ENCODE assay signal across 8 cellular contexts in genomic region chr3:187737401-187738088, GRCh38. TPM values are rescaled to one million over a fixed set of nuclear protein-coding genes. Genes with fewer than 3 reads are reported as not detected.
A peak's percentile ranks its signal among the peaks of the same experiment; 100 is the strongest.
DNase-seq lines count a peak whose midpoint lies in the region; ATAC-seq and TF ChIP-seq lines count a peak whose summit lies in the region.

No MANE protein-coding gene starts in this region.

- peaks cover 55% of the 10 kb centered on the region for H3K4me1 ChIP-seq in CD4-positive, CD25-positive, alpha-beta regulatory T cell (ENCODE audit: control insufficient read depth, insufficient read depth, low read length, poor library complexity, severe bottlenecking)
- peaks cover 63% of the 10 kb centered on the region for H3K4me1 ChIP-seq in mononuclear cell (ENCODE audit: insufficient read depth, low read length)

- peak; percentile 20 to 61 (median 24) for DNase-seq in CD4-positive, CD25-positive, alpha-beta regulatory T cell
- DNase-seq in LoVo (ENCODE audit: low spot score) (peak; percentile 50), activated T-cell treated with anti-CD3 and anti-CD28 coated beads for 1 hour (ENCODE audit: low read depth) (peak; percentile 25), epithelial cell of proximal tubule (ENCODE audit: low read depth) (no peak), NCI-H146 (lab: John Stamatoyannopoulos, UW) (no peak), NCI-H1694 (lab: John Stamatoyannopoulos, UW) (no peak)
- peak; percentile 72 for DNase-seq in stimulated activated naive CD8-positive, alpha-beta T cell treated with anti-CD3 and anti-CD28 coated beads, Interleukin-15, Interleukin-2, amounts not matched to agents 100 U/mL and 50 U/mL, for 24 hours

- peak overlapping the region; percentile 97 for H3K4me3 ChIP-seq in CD4-positive, CD25-positive, alpha-beta regulatory T cell (ENCODE audit: low read depth, low read length)
- H3K4me3 ChIP-seq in epithelial cell of proximal tubule (ENCODE audit: low read depth, low read length) (peak overlapping the region; percentile 74), mononuclear cell (ENCODE audit: low read length) (peak overlapping the region; percentile 100)

- H3K4me3 Mint-ChIP-seq in CD4-positive, CD25-positive, alpha-beta regulatory T cell, result peak overlapping the region; percentile 95 to 98 (median 97)

- no peak for ATAC-seq in CD4-positive, CD25-positive, alpha-beta regulatory T cell (ENCODE audit: low read depth in 2 of 2)
- peak; percentile 6 for ATAC-seq in stimulated activated naive CD8-positive, alpha-beta T cell treated with anti-CD3 and anti-CD28 coated beads, Interleukin-15, Interleukin-2, amounts not matched to agents 100 U/mL and 50 U/mL, for 24 hours

- H3K36me3 ChIP-seq in CD4-positive, CD25-positive, alpha-beta regulatory T cell (ENCODE audit: control insufficient read depth, insufficient read depth, low read length), result peaks cover 3% of the 10 kb centered on the region

- H3K27me3 Mint-ChIP-seq in CD4-positive, CD25-positive, alpha-beta regulatory T cell, result no peaks in the 10 kb centered on the region

- H3K4me1 Mint-ChIP-seq in CD4-positive, CD25-positive, alpha-beta regulatory T cell, result peaks cover 14 to 49% (median 33%) of the 10 kb centered on the region in 4 donors

- H3K27ac ChIP-seq in CD4-positive, CD25-positive, alpha-beta regulatory T cell (ENCODE audit: insufficient read depth, low read length, poor library complexity, severe bottlenecking), result peak overlapping the region; percentile 86

- peaks cover 4% of the 10 kb centered on the region for H3K36me3 Mint-ChIP-seq in CD4-positive, CD25-positive, alpha-beta regulatory T cell

- H3K9me3 Mint-ChIP-seq in CD4-positive, CD25-positive, alpha-beta regulatory T cell, result no peaks in the 10 kb centered on the region

- no peaks in the 10 kb centered on the region for H3K27me3 ChIP-seq in CD4-positive, CD25-positive, alpha-beta regulatory T cell (ENCODE audit: control insufficient read depth, insufficient read depth, low read length)
- no peaks in the 10 kb centered on the region for H3K27me3 ChIP-seq in mononuclear cell (ENCODE audit: insufficient read depth, low read length)

- H3K9me3 ChIP-seq in CD4-positive, CD25-positive, alpha-beta regulatory T cell (ENCODE audit: control insufficient read depth in 2 of 2, low read length in 2 of 2), result no peaks in the 10 kb centered on the region
- no peaks in the 10 kb centered on the region for H3K9me3 ChIP-seq in mononuclear cell (ENCODE audit: low read depth, low read length)

- H3K27ac Mint-ChIP-seq in CD4-positive, CD25-positive, alpha-beta regulatory T cell, result peak overlapping the region; percentile 93 to 100 (median 97)

- TF ChIP-seq CTCF in epithelial cell of proximal tubule (conservative IDR thresholded peaks at IDR 0.05; ENCODE audit: low read depth, low read length), result peak; percentile 13

RNA-seq across cellular contexts. Expression of gene BCL6, which starts 7.7 kb away (rescaled TPM):
- 39.6 TPM for total RNA-seq in CD4-positive, CD25-positive, alpha-beta regulatory T cell
- 1 to 10 TPM; 1.8 to 3.4 (median 2.5) TPM for polyA plus RNA-seq in CD4-positive, CD25-positive, alpha-beta regulatory T cell
- 3.5 and 7.0 TPM in 2 replicates for total RNA-seq in epithelial cell of proximal tubule
- total RNA-seq in mononuclear cell, result 120 TPM

RNA-seq across cellular contexts. Expression of gene RTP2, which starts 35.2 kb away (rescaled TPM):
- not detected for total RNA-seq in CD4-positive, CD25-positive, alpha-beta regulatory T cell
- not detected for polyA plus RNA-seq in CD4-positive, CD25-positive, alpha-beta regulatory T cell
- total RNA-seq in epithelial cell of proximal tubule (not detected in 2 replicates), mononuclear cell (not detected)

Comparison
In these comparisons a context has a peak if more than half of its experiments do, and no peak if none do; other contexts are left out.
1. DNase-seq: peak in CD4-positive, CD25-positive, alpha-beta regulatory T cell (3 of 3), LoVo (single experiment), activated T-cell treated with anti-CD3 and anti-CD28 coated beads for 1 hour (single experiment) and stimulated activated naive CD8-positive, alpha-beta T cell treated with anti-CD3 and anti-CD28 coated beads, Interleukin-15, Interleukin-2, amounts not matched to agents 100 U/mL and 50 U/mL, for 24 hours (single experiment); none in epithelial cell of proximal tubule (single experiment), NCI-H146 (single experiment) and NCI-H1694 (single experiment).
2. Peak in every context shown above with its lines, with median percentiles within 50 percentile points of each other: H3K4me3 ChIP-seq.